ENCODE assay signal across 1 cellular context in the genomic region with DNA sequence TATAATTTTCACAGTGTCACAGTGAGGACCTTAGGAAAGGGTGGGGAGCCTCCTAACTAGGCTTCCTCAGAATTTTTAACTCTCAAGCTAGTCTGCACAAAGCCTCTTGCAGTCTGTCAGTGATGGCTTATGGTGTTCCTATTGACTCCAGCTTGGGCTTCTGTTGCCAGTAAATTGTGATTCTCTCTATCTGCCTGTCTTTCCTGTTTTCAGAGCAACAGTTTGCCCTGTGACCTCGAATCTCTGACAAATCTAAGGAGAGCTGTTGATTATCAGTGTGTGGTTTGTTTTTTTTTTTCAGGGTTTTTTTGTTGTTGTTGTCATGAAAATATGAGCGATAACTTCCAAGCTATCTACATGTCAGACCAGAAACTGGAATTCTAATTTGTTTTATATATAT.
TF ChIP-seq lines count a peak whose summit lies in the region.

No MANE protein-coding gene starts in this region.

TF ChIP-seq in H1, 55 proteins besides CTCF, POLR2A, EP300 and RAD21:
- TF ChIP-seq TBP (IDR thresholded peaks at IDR 0.05; ENCODE audit: low read depth, low read length) (no peak), SP4 (IDR thresholded peaks at IDR 0.05; ENCODE audit: low read length) (no peak), PHF8 (conservative IDR thresholded peaks at IDR 0.05; ENCODE audit: low read depth, low read length) (no peak), GTF2F1 (IDR thresholded peaks at IDR 0.05; ENCODE audit: borderline replicate concordance, low read depth, low read length) (no peak), SIX5 (IDR thresholded peaks at IDR 0.05; ENCODE audit: low read depth, low read length) (no peak), TCF12 (IDR thresholded peaks at IDR 0.05; ENCODE audit: low read depth, low read length) (no peak), JUN (IDR thresholded peaks at IDR 0.05; ENCODE audit: low read depth, low read length) (no peak), HDAC2 (IDR thresholded peaks at IDR 0.05; ENCODE audit: borderline replicate concordance in 1 of 2, low read depth in 2 of 2, low read length in 2 of 2) (no peak), BRCA1 (IDR thresholded peaks at IDR 0.05; ENCODE audit: low read depth, low read length) (no peak), CREB1 (IDR thresholded peaks at IDR 0.05) (no peak), FOSL1 (IDR thresholded peaks at IDR 0.05; ENCODE audit: insufficient read depth, low read depth, low read length) (no peak), KDM5A (IDR thresholded peaks at IDR 0.05; ENCODE audit: low read length) (no peak), YY1 (IDR thresholded peaks at IDR 0.05; ENCODE audit: low read depth, low read length) (no peak)
- TF ChIP-seq, protein P1, sequence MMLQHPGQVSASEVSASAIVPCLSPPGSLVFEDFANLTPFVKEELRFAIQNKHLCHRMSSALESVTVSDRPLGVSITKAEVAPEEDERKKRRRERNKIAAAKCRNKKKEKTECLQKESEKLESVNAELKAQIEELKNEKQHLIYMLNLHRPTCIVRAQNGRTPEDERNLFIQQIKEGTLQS (IDR thresholded peaks at IDR 0.05; ENCODE audit: insufficient read depth, low read depth, low read length): no peak
- TF ChIP-seq, protein P2, sequence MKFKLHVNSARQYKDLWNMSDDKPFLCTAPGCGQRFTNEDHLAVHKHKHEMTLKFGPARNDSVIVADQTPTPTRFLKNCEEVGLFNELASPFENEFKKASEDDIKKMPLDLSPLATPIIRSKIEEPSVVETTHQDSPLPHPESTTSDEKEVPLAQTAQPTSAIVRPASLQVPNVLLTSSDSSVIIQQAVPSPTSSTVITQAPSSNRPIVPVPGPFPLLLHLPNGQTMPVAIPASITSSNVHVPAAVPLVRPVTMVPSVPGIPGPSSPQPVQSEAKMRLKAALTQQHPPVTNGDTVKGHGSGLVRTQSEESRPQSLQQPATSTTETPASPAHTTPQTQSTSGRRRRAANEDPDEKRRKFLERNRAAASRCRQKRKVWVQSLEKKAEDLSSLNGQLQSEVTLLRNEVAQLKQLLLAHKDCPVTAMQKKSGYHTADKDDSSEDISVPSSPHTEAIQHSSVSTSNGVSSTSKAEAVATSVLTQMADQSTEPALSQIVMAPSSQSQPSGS (IDR thresholded peaks at IDR 0.05; ENCODE audit: low read length): no peak
- TF ChIP-seq, protein P3, sequence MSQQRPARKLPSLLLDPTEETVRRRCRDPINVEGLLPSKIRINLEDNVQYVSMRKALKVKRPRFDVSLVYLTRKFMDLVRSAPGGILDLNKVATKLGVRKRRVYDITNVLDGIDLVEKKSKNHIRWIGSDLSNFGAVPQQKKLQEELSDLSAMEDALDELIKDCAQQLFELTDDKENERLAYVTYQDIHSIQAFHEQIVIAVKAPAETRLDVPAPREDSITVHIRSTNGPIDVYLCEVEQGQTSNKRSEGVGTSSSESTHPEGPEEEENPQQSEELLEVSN (IDR thresholded peaks at IDR 0.05): no peak
